ENCODE assay signal across 19 cellular contexts in the genomic region with DNA sequence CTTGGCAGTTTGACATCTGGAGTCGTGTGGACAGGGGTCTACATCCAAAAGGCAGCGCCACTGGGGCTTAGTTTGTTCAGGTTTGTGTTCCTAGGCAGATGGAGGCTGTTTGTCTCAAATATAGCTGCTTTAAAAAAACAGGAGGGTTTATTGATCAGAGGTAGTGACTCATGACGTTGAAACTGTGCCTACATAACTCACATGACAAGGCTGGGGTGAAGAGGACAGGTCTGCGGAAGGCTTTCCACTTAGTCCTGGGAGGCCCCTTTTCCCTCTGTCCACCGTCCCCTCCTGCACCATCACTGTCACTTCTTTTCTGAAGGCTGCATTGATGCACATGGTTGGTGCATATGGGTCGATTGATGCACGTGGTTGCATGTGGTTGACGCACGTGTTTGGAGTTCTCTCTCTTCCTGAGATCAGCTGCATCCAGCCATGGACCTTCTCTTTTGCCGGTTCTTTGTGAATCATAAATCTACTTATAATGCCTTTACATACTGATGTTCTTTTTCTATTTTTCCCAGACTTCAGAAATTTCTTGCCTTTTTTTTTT. TPM values are rescaled to one million over a fixed set of nuclear protein-coding genes. Genes with fewer than 3 reads are reported as not detected.
DNase-seq lines count a peak whose midpoint lies in the region; ATAC-seq and TF ChIP-seq lines count a peak whose summit lies in the region.
"Had no signal": no experiment of that assay in that cellular context is flagged by ENCODE, and none has a peak within 500 bp of the region (broad histone marks: within the 10 kb centered on the region; RNA-seq: fewer than 3 reads in every experiment).

No MANE protein-coding gene starts in this region.

- POLR2A ChIA-PET in T-cell (lab: Charles Lee): interaction anchor here in 1 of 2 donors (0.7 kb wide), 1 partner anchor 102 kb away, joined by 3 read pairs; no protein-coding TSS in a partner anchor

- DNase-seq in ELR (ENCODE audit: low read depth): peak; percentile 30
- peak; percentile 50 for DNase-seq in mucosa of gallbladder (ENCODE audit: low spot score)
- DNase-seq in sciatic nerve (ENCODE audit: low spot score): peak; percentile 22
- DNase-seq in pons (ENCODE audit: low spot score): no peak
- no peak for DNase-seq in T-cell
- no peak for DNase-seq in NCI-H226
- DNase-seq: ACHN; BE2C; CD4-positive, alpha-beta memory T cell; DMS79 treated with DMSO at 0.1 percent for 48 hours; GM23248; HCEC 1CT; KBM-7 had no signal

- ATAC-seq in sciatic nerve: no peak
- no peak for ATAC-seq in T-cell (replicated peaks in 1 of 4)
- no peak for ATAC-seq in HG02571 (IDR thresholded peaks at IDR 0.05; ENCODE audit: unreplicated experiment)
- ATAC-seq: GM12878 had no signal

- H3K27ac Mint-ChIP-seq in brain: peak overlapping the region in 3 of 5 experiments; percentile 32 to 76 (median 47)
- no peak overlapping the region for H3K27ac Mint-ChIP-seq in T-cell
- H3K27ac Mint-ChIP-seq: CD14-positive monocyte; CD4-positive, alpha-beta memory T cell; IgD-negative memory B cell had no signal

- H3K27me3 Mint-ChIP-seq in brain: no peaks in the 10 kb centered on the region
- peaks cover 3 to 15% of the 10 kb centered on the region in 2 donors for H3K27me3 Mint-ChIP-seq in T-cell

- H3K36me3 Mint-ChIP-seq in brain (no peaks in the 10 kb centered on the region), T-cell (no peaks in the 10 kb centered on the region)
- H3K36me3 Mint-ChIP-seq: CD14-positive monocyte; CD4-positive, alpha-beta memory T cell had no signal

- no peak for TF ChIP-seq CTCF in brain (conservative IDR thresholded peaks at IDR 0.05)

- intact Hi-C loops in sciatic nerve (cut with DNase I): no loop called here

- H3K9me3 Mint-ChIP-seq in brain: peaks cover 0 to 2% (median 0%) of the 10 kb centered on the region in 5 experiments
- H3K9me3 Mint-ChIP-seq in T-cell: no peaks in the 10 kb centered on the region
- H3K9me3 Mint-ChIP-seq: CD14-positive monocyte; CD4-positive, alpha-beta memory T cell; IgD-negative memory B cell had no signal

- H3K4me1 Mint-ChIP-seq in brain: peaks cover 71% of the 10 kb centered on the region
- H3K4me1 Mint-ChIP-seq in T-cell: peaks cover 30 to 55% (median 49%) of the 10 kb centered on the region in 3 donors

- CTCF ChIA-PET in T-cell (lab: Charles Lee): no interaction called here

- peak overlapping the region in 1 of 5 experiments; percentile 37 for H3K4me3 Mint-ChIP-seq in brain
- H3K4me3 Mint-ChIP-seq in T-cell: no peak overlapping the region
- H3K4me3 Mint-ChIP-seq: CD14-positive monocyte; CD4-positive, alpha-beta memory T cell; IgD-negative memory B cell had no signal

RNA-seq across cellular contexts. Expression of a gene that starts 10.9 kb away (rescaled TPM):
- polyA plus RNA-seq in brain (ENCODE audit: insufficient read depth, low read depth, low replicate concordance): 2.3 TPM
- total RNA-seq in mucosa of gallbladder (11.5 TPM), sciatic nerve (6.4 TPM), T-cell (1 to 10 TPM; 1.8 to 4.6 (median 3.6) TPM)
- total RNA-seq: G401 had no signal
- polyA plus RNA-seq: IgD-negative memory B cell had no signal

Comparison
In these comparisons a context has a peak if more than half of its experiments do, and no peak if none do; other contexts are left out.
1. DNase-seq: peak in ELR (single experiment), mucosa of gallbladder (single experiment) and sciatic nerve (single experiment); none in pons (single experiment), T-cell (0 of 34) and NCI-H226 (single experiment).
2. H3K27ac Mint-ChIP-seq: peak in brain (3 of 5); none in T-cell (0 of 2).